Comparison of ENCODE assay signal across 18 cellular contexts in genomic region chr1:4594286-4594991, GRCh38. TPM values are rescaled to one million over a fixed set of nuclear protein-coding genes. Genes with fewer than 3 reads are reported as not detected.
DNase-seq lines count a peak whose midpoint lies in the region; ATAC-seq, FAIRE-seq and TF ChIP-seq lines count a peak whose summit lies in the region.
"Had no signal": no experiment of that assay in that cellular context is flagged by ENCODE, and none has a peak within 500 bp of the region (broad histone marks: within the 10 kb centered on the region; RNA-seq: fewer than 3 reads in every experiment).

No MANE protein-coding gene starts in this region.

- H3K4me1 Mint-ChIP-seq in natural killer cell treated with Interleukin-12 subunit alpha and Interleukin-12 subunit beta and Interleukin-15 and Interleukin-18, amount 100 ng/mL, for 72 hours (ENCODE audit: low read depth in 2 of 2) = no peaks in the 10 kb centered on the region
- no peaks in the 10 kb centered on the region for H3K4me1 Mint-ChIP-seq in natural killer cell
- H3K4me1 Mint-ChIP-seq: activated CD4-positive, alpha-beta T cell treated with anti-CD3 and anti-CD28 coated beads, Interleukin-2, amount 10 ng/mL, durations not matched to agents 7 days and 5 days had no signal

- TF ChIP-seq EP300 in HepG2 (IDR thresholded peaks at IDR 0.05; ENCODE audit: low read depth in 2 of 2, low read length in 2 of 2) (no peak), HepG2 (CRISPR knock-in tag; IDR thresholded peaks at IDR 0.05; ENCODE audit: borderline replicate concordance) (no peak)

- H3K9ac ChIP-seq in HepG2 (ENCODE audit: insufficient read depth, low read depth, low read length) = no peak overlapping the region

- H4K20me1 ChIP-seq in HepG2 (ENCODE audit: insufficient read depth, low read length) = no peaks in the 10 kb centered on the region

- TF ChIP-seq POLR2A in HepG2 (IDR thresholded peaks at IDR 0.05; ENCODE audit: insufficient read depth in 1 of 2, low read depth in 2 of 2, low read length in 2 of 2) = no peak

- no TSS peak for BruUV-seq in HepG2 (replicated peaks; lab: Mats Ljungman, UMichigan)

- H3K79me2 ChIP-seq in HepG2 (ENCODE audit: insufficient read depth, low read length) = no peaks in the 10 kb centered on the region

- in situ Hi-C loops in HepG2 (cut with HindIII; ENCODE audit: extremely low pct_ligation_motif_present, low pct_unique_long_range_greater_than_20kb) = no loop called here

- H3K4me3 Mint-ChIP-seq in natural killer cell treated with Interleukin-12 subunit alpha and Interleukin-12 subunit beta and Interleukin-15 and Interleukin-18, amount 100 ng/mL, for 72 hours = no peak overlapping the region
- no peak overlapping the region for H3K4me3 Mint-ChIP-seq in natural killer cell
- H3K4me3 Mint-ChIP-seq: activated CD4-positive, alpha-beta T cell treated with anti-CD3 and anti-CD28 coated beads, Interleukin-2, amount 10 ng/mL, durations not matched to agents 7 days and 5 days; activated naive CD4-positive, alpha-beta T cell treated with anti-CD3 and anti-CD28 coated beads for 36 hours had no signal

- TF ChIP-seq CTCF in natural killer cell (IDR thresholded peaks at IDR 0.05) = no peak
- peak; percentile 27 for TF ChIP-seq CTCF in RWPE2 (IDR thresholded peaks at IDR 0.05; ENCODE audit: poor library complexity, severe bottlenecking)
- peak; percentile 50 for TF ChIP-seq CTCF in HepG2 (CRISPR knock-in tag; IDR thresholded peaks at IDR 0.05)

- intact Hi-C loops in natural killer cell (cut with micrococcal nuclease) (no loop called here), HepG2 (cut with micrococcal nuclease; ENCODE audit: unreplicated experiment) (loop anchor here (10.0 kb wide), 1 partner anchor 420 kb away; no protein-coding TSS in a partner anchor)

- WGBS in HepG2 (ENCODE audit: low lambda C conversion rate) = 21% methylated on average over 3 of the region's 13 CpGs

- DNase-seq in natural killer cell treated with Interleukin-12 subunit alpha and Interleukin-12 subunit beta and Interleukin-15 and Interleukin-18, amount 100 ng/mL, for 72 hours (ENCODE audit: low spot score) = no peak
- no peak for DNase-seq in natural killer cell
- DNase-seq in RWPE2 (ENCODE audit: low spot score) = no peak
- DNase-seq in HepG2 (ENCODE audit: low spot score) = no peak
- DNase-seq in RCC 7860 (ENCODE audit: low spot score) = no peak
- no peak for DNase-seq in stimulated activated CD4-positive, alpha-beta T cell treated with anti-CD3 and anti-CD28 coated beads, Interleukin-2, amount 100 ng/mL, for 48 hours
- DNase-seq in DMS 273 treated with DMSO at 0.1 percent for 48 hours (lab: John Stamatoyannopoulos, UW) = no peak
- DNase-seq: activated CD4-positive, alpha-beta T cell treated with anti-CD3 and anti-CD28 coated beads, Interleukin-2, amount 10 ng/mL, durations not matched to agents 7 days and 5 days; activated naive CD4-positive, alpha-beta T cell treated with anti-CD3 and anti-CD28 coated beads for 36 hours; foreskin melanocyte; MG63; NCI-H1930; SIG-M5 had no signal

- CTCF ChIA-PET in HepG2 (lab: Yijun Ruan, JAX; ENCODE audit: low intra/inter-chr PET ratio, low total read pairs) = no interaction called here

- no peaks in the 10 kb centered on the region for H3K27me3 ChIP-seq in RWPE2 (ENCODE audit: insufficient read depth, poor library complexity, severe bottlenecking)
- peaks cover 5 to 28% of the 10 kb centered on the region in 2 experiments; a peak in 4 of 5 replicates for H3K27me3 ChIP-seq in HepG2 (ENCODE audit: control insufficient read depth in 1 of 2, insufficient read depth in 2 of 2, low read length in 2 of 2)
- H3K27me3 ChIP-seq: ascending aorta, MG63, right atrium auricular region, vagina had no signal

- no peak overlapping the region for H3K4me2 ChIP-seq in HepG2 (ENCODE audit: low read depth, low read length)

- no peaks in the 10 kb centered on the region for H3K36me3 ChIP-seq in RWPE2 (ENCODE audit: low read depth)
- H3K36me3 ChIP-seq in HepG2 (replicated peaks in 1 of 2; ENCODE audit: control insufficient read depth in 1 of 2, insufficient read depth in 2 of 2, low read length in 2 of 2) = no peaks in the 10 kb centered on the region
- H3K36me3 ChIP-seq: ascending aorta, MG63, right atrium auricular region, vagina had no signal

- H3K36me3 Mint-ChIP-seq in natural killer cell treated with Interleukin-12 subunit alpha and Interleukin-12 subunit beta and Interleukin-15 and Interleukin-18, amount 100 ng/mL, for 72 hours = no peaks in the 10 kb centered on the region
- H3K36me3 Mint-ChIP-seq in natural killer cell = no peaks in the 10 kb centered on the region

- H3K9me3 Mint-ChIP-seq in natural killer cell treated with Interleukin-12 subunit alpha and Interleukin-12 subunit beta and Interleukin-15 and Interleukin-18, amount 100 ng/mL, for 72 hours = no peaks in the 10 kb centered on the region
- no peaks in the 10 kb centered on the region for H3K9me3 Mint-ChIP-seq in natural killer cell
- H3K9me3 Mint-ChIP-seq: activated CD4-positive, alpha-beta T cell treated with anti-CD3 and anti-CD28 coated beads, Interleukin-2, amount 10 ng/mL, durations not matched to agents 7 days and 5 days; activated naive CD4-positive, alpha-beta T cell treated with anti-CD3 and anti-CD28 coated beads for 36 hours had no signal

- H3K4me3 ChIP-seq in RWPE2 (ENCODE audit: severe bottlenecking) (no peak overlapping the region), HepG2 (replicated peaks in 1 of 3; ENCODE audit: insufficient read depth in 1 of 3, low read depth in 2 of 3, low read length in 3 of 3) (no peak overlapping the region)
- H3K4me3 ChIP-seq: ascending aorta, MG63, right atrium auricular region, vagina had no signal

- FAIRE-seq in HepG2 (lab: Jason Lieb, UNC) = no peak
- FAIRE-seq in RCC 7860 (lab: Jason Lieb, UNC) = no peak

- TF ChIP-seq RAD21 in HepG2 (CRISPR knock-in tag; IDR thresholded peaks at IDR 0.05) = no peak

- POLR2A ChIA-PET in HepG2 (lab: Yijun Ruan, JAX) = no interaction called here

- H3K9me3 ChIP-seq in RWPE2 (ENCODE audit: severe bottlenecking) (no peaks in the 10 kb centered on the region), HepG2 (ENCODE audit: low read length) (no peaks in the 10 kb centered on the region)
- H3K9me3 ChIP-seq: ascending aorta, MG63, right atrium auricular region, vagina had no signal

- no peak overlapping the region for H3K27ac ChIP-seq in RWPE2 (ENCODE audit: poor library complexity, severe bottlenecking)
- no peak overlapping the region for H3K27ac ChIP-seq in HepG2 (ENCODE audit: extremely low read length, insufficient read depth, low read length)
- H3K27ac ChIP-seq: ascending aorta, right atrium auricular region, vagina had no signal

- H3K27me3 Mint-ChIP-seq in natural killer cell treated with Interleukin-12 subunit alpha and Interleukin-12 subunit beta and Interleukin-15 and Interleukin-18, amount 100 ng/mL, for 72 hours = peaks cover 0 to 4% of the 10 kb centered on the region in 2 donors
- H3K27me3 Mint-ChIP-seq in natural killer cell (ENCODE audit: low read depth in 2 of 2) = no peaks in the 10 kb centered on the region
- H3K27me3 Mint-ChIP-seq: activated CD4-positive, alpha-beta T cell treated with anti-CD3 and anti-CD28 coated beads, Interleukin-2, amount 10 ng/mL, durations not matched to agents 7 days and 5 days had no signal

- ATAC-seq in natural killer cell treated with Interleukin-12 subunit alpha and Interleukin-12 subunit beta and Interleukin-15 and Interleukin-18, amount 100 ng/mL, for 72 hours = peak; percentile 21 to 31
- ATAC-seq in natural killer cell = no peak
- peak; percentile 57; the same call in 1 of the 3 replicates for ATAC-seq in RWPE2 (ENCODE audit: low read depth)
- ATAC-seq in HepG2 = peak; percentile 80
- no peak for ATAC-seq in HG02938 (IDR thresholded peaks at IDR 0.05; ENCODE audit: unreplicated experiment)

- H2AFZ ChIP-seq in HepG2 (ENCODE audit: low read length) = no peak overlapping the region

- H3K4me1 ChIP-seq in RWPE2 (ENCODE audit: insufficient read depth, poor library complexity, severe bottlenecking) (no peaks in the 10 kb centered on the region), HepG2 (ENCODE audit: insufficient read depth, low read length) (no peaks in the 10 kb centered on the region)
- H3K4me1 ChIP-seq: ascending aorta, right atrium auricular region, vagina had no signal

- no peak overlapping the region for H3K27ac Mint-ChIP-seq in natural killer cell treated with Interleukin-12 subunit alpha and Interleukin-12 subunit beta and Interleukin-15 and Interleukin-18, amount 100 ng/mL, for 72 hours
- H3K27ac Mint-ChIP-seq in natural killer cell = no peak overlapping the region
- H3K27ac Mint-ChIP-seq: activated CD4-positive, alpha-beta T cell treated with anti-CD3 and anti-CD28 coated beads, Interleukin-2, amount 10 ng/mL, durations not matched to agents 7 days and 5 days; activated naive CD4-positive, alpha-beta T cell treated with anti-CD3 and anti-CD28 coated beads for 36 hours had no signal

TF ChIP-seq in HepG2, 621 proteins besides CTCF, POLR2A, EP300 and RAD21 (continues in another document):
- TF ChIP-seq SMC3 (IDR thresholded peaks at IDR 0.05; ENCODE audit: low read length) (0 out of 2 replicates have a peak, but pooled peaks have one; percentile 8), ARHGAP35 (CRISPR knock-in tag; IDR thresholded peaks at IDR 0.05; ENCODE audit: borderline replicate concordance) (no peak)

RNA-seq across cellular contexts. Expression of gene AJAP1, which starts 60.0 kb away (rescaled TPM):
- total RNA-seq in natural killer cell treated with Interleukin-12 subunit alpha and Interleukin-12 subunit beta and Interleukin-15 and Interleukin-18, amount 100 ng/mL, for 72 hours = not detected
- total RNA-seq in natural killer cell (not detected), HepG2 (2016; rRNA removed; fragmentation: Illumina TruSeq; extraction: Trizol) (not detected in 2 replicates)
- not detected in 2 replicates for total RNA-seq in HepG2 (2016; cell fraction: cytosol; rRNA removed; fragmentation: Illumina TruSeq; extraction: Trizol; ENCODE audit: low read depth)
- total RNA-seq in HepG2 (2016; cell fraction: insoluble cytoplasmic fraction; rRNA removed; fragmentation: Illumina TruSeq; extraction: Trizol) = not detected in 2 replicates
- not detected in 2 replicates for total RNA-seq in HepG2 (2016; cell fraction: membrane; rRNA removed; fragmentation: Illumina TruSeq; extraction: Trizol)
- not detected in 2 replicates for total RNA-seq in HepG2 (2016; cell fraction: nucleus; rRNA removed; fragmentation: Illumina TruSeq; extraction: Trizol)
- polyA plus RNA-seq in HepG2 (2011; rRNA removed) = not detected in 2 replicates
- polyA plus RNA-seq in HepG2 (2011; cell fraction: cytosol; rRNA removed) = not detected in 2 replicates
- polyA plus RNA-seq in HepG2 (2011; cell fraction: nucleus; rRNA removed) = not detected in 2 replicates
- not detected in 2 replicates for polyA plus RNA-seq in HepG2 (2012)
- not detected in 2 replicates for polyA plus RNA-seq in HepG2 (2016; cell fraction: cytosol; fragmentation: Illumina TruSeq; extraction: Trizol; ENCODE audit: low read depth)
- not detected in 2 replicates for polyA plus RNA-seq in HepG2 (2016; cell fraction: insoluble cytoplasmic fraction; fragmentation: Illumina TruSeq; extraction: Trizol; ENCODE audit: low read depth)
- polyA plus RNA-seq in HepG2 (2016; cell fraction: membrane; fragmentation: Illumina TruSeq; extraction: Trizol; ENCODE audit: low read depth) = not detected in 2 replicates
- not detected in 2 replicates for polyA plus RNA-seq in HepG2 (2016; cell fraction: nucleus; fragmentation: Illumina TruSeq; extraction: Trizol; ENCODE audit: insufficient read depth, low read depth)
- not detected in 2 replicates for polyA minus RNA-seq in HepG2 (2011; rRNA and poly(A)+ RNA removed; ENCODE audit: low replicate concordance)
- not detected in 2 replicates for polyA minus RNA-seq in HepG2 (2011; cell fraction: cytosol; rRNA and poly(A)+ RNA removed)
- polyA minus RNA-seq in HepG2 (2011; cell fraction: nucleus; rRNA and poly(A)+ RNA removed) = not detected in 2 replicates
- total RNA-seq: activated CD4-positive, alpha-beta T cell treated with anti-CD3 and anti-CD28 coated beads, Interleukin-2, amount 10 ng/mL, durations not matched to agents 7 days and 5 days; chondrocyte had no signal

Comparison
In these comparisons a context has a peak if more than half of its experiments do, and no peak if none do; other contexts are left out.
1. ATAC-seq: peak in natural killer cell treated with Interleukin-12 subunit alpha and Interleukin-12 subunit beta and Interleukin-15 and Interleukin-18, amount 100 ng/mL, for 72 hours (2 of 2), RWPE2 (single experiment) and HepG2 (single experiment); none in natural killer cell (0 of 3) and HG02938 (single experiment).